Comparison of ENCODE assay signal across 8 cellular contexts in the genomic region with DNA sequence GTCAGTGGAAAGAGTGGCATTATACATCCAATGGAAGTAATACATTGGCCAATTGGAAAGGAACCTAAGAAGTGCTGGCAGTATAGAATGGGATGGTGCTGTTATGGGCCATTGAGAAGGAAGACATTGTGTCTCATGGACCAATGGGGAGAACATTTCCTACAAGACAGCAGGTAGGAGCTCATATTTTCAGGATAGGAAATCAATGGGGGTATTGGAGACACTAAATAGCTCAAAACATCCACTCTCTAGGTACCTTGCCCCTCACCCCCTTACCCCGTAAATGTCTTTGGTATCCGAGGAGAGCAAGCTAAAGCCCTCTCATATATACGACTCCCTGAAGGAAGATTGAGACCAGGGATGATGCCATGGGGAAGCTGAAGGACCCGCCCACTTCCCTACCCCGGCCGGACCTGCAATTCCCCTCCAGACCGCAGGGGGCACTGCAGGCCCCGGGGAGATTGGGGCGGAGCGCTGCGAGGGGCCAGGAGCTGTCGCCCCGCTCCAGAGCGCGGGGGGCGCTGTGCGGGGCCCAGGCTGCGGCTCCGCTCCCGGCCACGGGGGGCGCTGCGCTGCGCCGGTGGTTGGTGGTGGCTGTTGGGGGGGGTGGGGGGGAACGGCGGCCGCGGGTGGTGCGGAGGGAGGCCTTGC. TPM values are rescaled to one million over a fixed set of nuclear protein-coding genes. Genes with fewer than 3 reads are reported as not detected.
A peak's percentile ranks its signal among the peaks of the same experiment; 100 is the strongest.
DNase-seq lines count a peak whose midpoint lies in the region; ATAC-seq and FAIRE-seq lines count a peak whose summit lies in the region.

Gene KDM3B, plus strand, starts transcription at position 615 of the 651 bp plus-strand sequence. CDS start 111 bp downstream, outside the sequence.

- H3K4me3 Mint-ChIP-seq in naive thymus-derived CD4-positive, alpha-beta T cell, result peak within 1 kb of the TSS; percentile 88 to 98 (median 96)
- peak within 1 kb of the TSS; percentile 88 for H3K4me3 Mint-ChIP-seq in stimulated activated memory B cell treated with anti-CD40 and anti-IgM and Interleukin-4, amounts not matched to agents 10 μg/mL and 1 μg/mL and 100 μg/mL, for 72 hours

- no peaks in the 10 kb centered on the region for H3K27me3 Mint-ChIP-seq in naive thymus-derived CD4-positive, alpha-beta T cell
- no peaks in the 10 kb centered on the region for H3K27me3 Mint-ChIP-seq in stimulated activated memory B cell treated with anti-CD40 and anti-IgM and Interleukin-4, amounts not matched to agents 10 μg/mL and 1 μg/mL and 100 μg/mL, for 72 hours

- H3K36me3 ChIP-seq in naive thymus-derived CD4-positive, alpha-beta T cell (ENCODE audit: control insufficient read depth in 2 of 3, insufficient read depth in 3 of 3, low read length in 3 of 3), result peaks cover 4 to 22% (median 5%) of the 10 kb centered on the region in 3 experiments

- CTCF ChIA-PET in naive thymus-derived CD4-positive, alpha-beta T cell (lab: Charles Lee), result interaction anchor here (0.6 to 4.0 kb wide), 14 partner anchors 12 to 191 kb away, joined by 3 to 117 read pairs (median 5); partner anchors contain the start of genes BRD8, CDC25C, ETF1 and FAM53C

- FAIRE-seq in RCC 7860 (lab: Jason Lieb, UNC), result no peak

- H3K36me3 Mint-ChIP-seq in naive thymus-derived CD4-positive, alpha-beta T cell, result peaks cover 0 to 15% (median 12%) of the 10 kb centered on the region in 5 donors
- peaks cover 32% of the 10 kb centered on the region for H3K36me3 Mint-ChIP-seq in stimulated activated memory B cell treated with anti-CD40 and anti-IgM and Interleukin-4, amounts not matched to agents 10 μg/mL and 1 μg/mL and 100 μg/mL, for 72 hours

- POLR2A ChIA-PET in naive thymus-derived CD4-positive, alpha-beta T cell (lab: Charles Lee), result interaction anchor here (0.7 to 9.7 kb wide), 8 partner anchors 15 to 223 kb away, joined by 3 to 343 read pairs (median 5); partner anchors contain the start of genes CDC25C, FAM53C, HSPA9 and KIF20A

- peaks cover 18 to 32% of the 10 kb centered on the region in 2 donors for H3K4me1 ChIP-seq in naive thymus-derived CD4-positive, alpha-beta T cell (ENCODE audit: control insufficient read depth in 2 of 2, insufficient read depth in 2 of 2, low read length in 2 of 2)

- peak within 1 kb of the TSS; percentile 90 to 98 (median 96) for H3K27ac Mint-ChIP-seq in naive thymus-derived CD4-positive, alpha-beta T cell
- peak within 1 kb of the TSS; percentile 94 for H3K27ac Mint-ChIP-seq in stimulated activated memory B cell treated with anti-CD40 and anti-IgM and Interleukin-4, amounts not matched to agents 10 μg/mL and 1 μg/mL and 100 μg/mL, for 72 hours

- peaks cover 0 to 6% (median 0%) of the 10 kb centered on the region in 3 experiments for H3K9me3 ChIP-seq in naive thymus-derived CD4-positive, alpha-beta T cell (ENCODE audit: control insufficient read depth in 2 of 3, low read length in 3 of 3)

- DNase-seq in DMS153 treated with DMSO at 0.1 percent for 48 hours (lab: John Stamatoyannopoulos, UW; ENCODE audit: unreplicated experiment), result peak; percentile 19
- DNase-seq in KBM-7, result peak; percentile 96
- peak; percentile 74 for DNase-seq in RCC 7860 (ENCODE audit: low spot score)
- DNase-seq in activated T-helper 1 cell treated with Interleukin-2 at 50 U/mL for 16 hours (ENCODE audit: low read depth), result peak; percentile 93
- peak; percentile 78 for DNase-seq in fibroblast of gingiva (ENCODE audit: low read depth)
- peak; percentile 82 to 100 (median 96) for DNase-seq in naive thymus-derived CD4-positive, alpha-beta T cell

- ATAC-seq in GM21576 (IDR thresholded peaks at IDR 0.05; ENCODE audit: unreplicated experiment), result peak; percentile 62
- ATAC-seq in naive thymus-derived CD4-positive, alpha-beta T cell, result peak; percentile 96
- peak; percentile 90 for ATAC-seq in stimulated activated memory B cell treated with anti-CD40 and anti-IgM and Interleukin-4, amounts not matched to agents 10 μg/mL and 1 μg/mL and 100 μg/mL, for 72 hours

- peaks cover 0 to 9% (median 0%) of the 10 kb centered on the region in 11 donors for H3K9me3 Mint-ChIP-seq in naive thymus-derived CD4-positive, alpha-beta T cell
- peaks cover 5% of the 10 kb centered on the region for H3K9me3 Mint-ChIP-seq in stimulated activated memory B cell treated with anti-CD40 and anti-IgM and Interleukin-4, amounts not matched to agents 10 μg/mL and 1 μg/mL and 100 μg/mL, for 72 hours

- H3K27me3 ChIP-seq in naive thymus-derived CD4-positive, alpha-beta T cell (ENCODE audit: control insufficient read depth in 2 of 2, insufficient read depth in 2 of 2, low read length in 2 of 2), result no peaks in the 10 kb centered on the region

- peak within 1 kb of the TSS; percentile 91 for H3K27ac ChIP-seq in naive thymus-derived CD4-positive, alpha-beta T cell (ENCODE audit: low read depth, low read length)

- peaks cover 30 to 54% (median 48%) of the 10 kb centered on the region in 7 donors for H3K4me1 Mint-ChIP-seq in naive thymus-derived CD4-positive, alpha-beta T cell
- H3K4me1 Mint-ChIP-seq in stimulated activated memory B cell treated with anti-CD40 and anti-IgM and Interleukin-4, amounts not matched to agents 10 μg/mL and 1 μg/mL and 100 μg/mL, for 72 hours, result peaks cover 50% of the 10 kb centered on the region

- in situ Hi-C loops in KBM-7 (cut with MboI; ENCODE audit: low pct_unique_long_range_greater_than_20kb, low sequenced_read_pairs), result no loop called here

- intact Hi-C loops in naive thymus-derived CD4-positive, alpha-beta T cell (cut with micrococcal nuclease), result loop anchor here (1.0 to 10.0 kb wide), 14 partner anchors 14 to 1825 kb away; partner anchors contain the start of genes CDC25C (in 2 of the 2), ETF1 (in 2 of the 2), FAM53C (in 2 of the 2) and CDC23 (in 1 of the 2)

- H3K4me3 ChIP-seq in naive thymus-derived CD4-positive, alpha-beta T cell (ENCODE audit: low read length), result peak within 1 kb of the TSS; percentile 93

RNA-seq across cellular contexts. Expression of gene KDM3B, which starts in this region (rescaled TPM):
- total RNA-seq in naive thymus-derived CD4-positive, alpha-beta T cell, result 10 to 100 TPM; 67.7 to 90.2 (median 82.8) TPM
- polyA plus RNA-seq in naive thymus-derived CD4-positive, alpha-beta T cell, result 10 to 100 TPM; 12.8 to 15.1 TPM

Comparison
In these comparisons a context has a peak if more than half of its experiments do, and no peak if none do; other contexts are left out.
1. Peak in every context shown above with its lines: DNase-seq, ATAC-seq, H3K4me3 ChIP-seq and H3K27ac ChIP-seq.
2. DNase-seq: peak in every context shown above with its lines; median percentile 96 in KBM-7; 96 in naive thymus-derived CD4-positive, alpha-beta T cell; 93 in activated T-helper 1 cell treated with Interleukin-2 at 50 U/mL for 16 hours; 78 in fibroblast of gingiva; 74 in RCC 7860; 19 in DMS153 treated with DMSO at 0.1 percent for 48 hours.